9 cellular contexts compared by ENCODE assay signal in genomic region chr18:31810336-31811130, GRCh38. TPM values are rescaled to one million over a fixed set of nuclear protein-coding genes. Genes with fewer than 3 reads are reported as not detected.
DNase-seq lines count a peak whose midpoint lies in the region; FAIRE-seq and TF ChIP-seq lines count a peak whose summit lies in the region.
"Not testable (repeated sequence)": the region's sequence is repeated elsewhere in the genome, so short reads cannot be mapped to it uniquely, and the experiment has no call there.
"Had no signal": no experiment of that assay in that cellular context is flagged by ENCODE, and none has a peak within 500 bp of the region (broad histone marks: within the 10 kb centered on the region; RNA-seq: fewer than 3 reads in every experiment).

No MANE protein-coding gene starts in this region.

- H3K4me3 Mint-ChIP-seq in progenitor cell of endocrine pancreas (ENCODE audit: low read depth), result not testable (repeated sequence)

- not testable (repeated sequence) for TF ChIP-seq CTCF in 22Rv1 (IDR thresholded peaks at IDR 0.05); H1 (IDR thresholded peaks at IDR 0.05; ENCODE audit: control extremely low read depth in 1 of 3, insufficient read depth in 1 of 3, low read depth in 1 of 3, low read length in 3 of 3); progenitor cell of endocrine pancreas (IDR thresholded peaks at IDR 0.05; ENCODE audit: unreplicated experiment)

- CTCF ChIA-PET in H1 (lab: Charles Lee; ENCODE audit: partially characterized antibody), result not testable (repeated sequence)

- not testable (repeated sequence) for H3K23me2 ChIP-seq in H1 (ENCODE audit: low read depth, low read length)

- not testable (repeated sequence) for H3K9me3 Mint-ChIP-seq in progenitor cell of endocrine pancreas (ENCODE audit: low read depth)

- not testable (repeated sequence) for H3K79me1 ChIP-seq in H1 (ENCODE audit: low read depth, low read length)

- H2BK20ac ChIP-seq in H1 (ENCODE audit: low read length), result 0 out of 2 replicates have a peak overlapping the region, but pooled peaks have one; percentile 64

- POLR2A ChIA-PET in H1 (lab: Charles Lee; ENCODE audit: partially characterized antibody), result not testable (repeated sequence)

- H2AK5ac ChIP-seq in H1 (ENCODE audit: low read depth, low read length), result not testable (repeated sequence)

- not testable (repeated sequence) for H3K56ac ChIP-seq in H1 (replicated peaks; ENCODE audit: insufficient read length, low read depth, low read length)

- not testable (repeated sequence) for H3K4me3 ChIP-seq in HUES6 (ENCODE audit: low read depth, low read length); H1 (ENCODE audit: extremely low read depth in 1 of 4, insufficient read depth in 2 of 4, low read depth in 3 of 4, low read length in 4 of 4)

- not testable (repeated sequence) for H3K23ac ChIP-seq in H1 (ENCODE audit: insufficient read length)

- not testable (repeated sequence) for H3K9me3 ChIP-seq in ES-I3 (ENCODE audit: control insufficient read depth, insufficient read depth, low read length); HUES6 (ENCODE audit: control insufficient read depth, insufficient read depth, low read depth, low read length); H1 (ENCODE audit: insufficient read depth in 2 of 2, low read depth in 1 of 2, low read length in 1 of 2)

- TF ChIP-seq POLR2A in H1 (IDR thresholded peaks at IDR 0.05; ENCODE audit: control extremely low read depth in 1 of 2, low read depth in 2 of 2, low read length in 2 of 2), result not testable (repeated sequence)

- H2AFZ ChIP-seq in H1 (ENCODE audit: low read length), result not testable (repeated sequence)

- H3K27ac ChIP-seq in 22Rv1, result peak overlapping the region; percentile 71
- H3K27ac ChIP-seq in HUES6 (ENCODE audit: low read depth, low read length), result peak overlapping the region; percentile 91
- H3K27ac ChIP-seq in H1 (ENCODE audit: low read depth, low read length), result not testable (repeated sequence)

- H2BK15ac ChIP-seq in H1 (ENCODE audit: low read length), result not testable (repeated sequence)

- not testable (repeated sequence) for H3K79me2 ChIP-seq in H1 (ENCODE audit: control insufficient read depth in 1 of 2, insufficient read depth in 2 of 2, low read length in 2 of 2)

- peak overlapping the region; percentile 62; the same call in 1 of the 2 replicates for H3K18ac ChIP-seq in H1 (ENCODE audit: extremely low read depth, low read length)

- H3K9ac ChIP-seq in ES-I3 (ENCODE audit: low read depth, low read length), result peak overlapping the region; percentile 41
- peak overlapping the region; percentile 89 for H3K9ac ChIP-seq in HUES6 (ENCODE audit: low read length)
- H3K9ac ChIP-seq in H1 (replicated peaks in 1 of 4; ENCODE audit: extremely low read depth in 1 of 4, low read depth in 3 of 4, low read length in 3 of 4), result not testable (repeated sequence)

- not testable (repeated sequence) for TF ChIP-seq RAD21 in H1 (IDR thresholded peaks at IDR 0.05 in 1 of 2, conservative IDR thresholded peaks at IDR 0.05 in 1 of 2; ENCODE audit: low read depth in 2 of 2, low read length in 2 of 2)

- not testable (repeated sequence) for H4K8ac ChIP-seq in H1 (ENCODE audit: extremely low read depth, insufficient read depth, low read length)

- not testable (repeated sequence) for H3K36me3 Mint-ChIP-seq in progenitor cell of endocrine pancreas (ENCODE audit: insufficient read depth)

- H2BK5ac ChIP-seq in H1 (ENCODE audit: low read depth, low read length), result peak overlapping the region; percentile 89; the same call in 1 of the 2 replicates

- not testable (repeated sequence) for FAIRE-seq in H1 (lab: Jason Lieb, UNC)

- H3K27me3 ChIP-seq in HUES6 (ENCODE audit: control insufficient read depth, insufficient read depth, low read length); H1 (replicated peaks in 1 of 4; ENCODE audit: control insufficient read depth in 3 of 4, extremely low read depth in 1 of 4, insufficient read depth in 3 of 4, low read length in 3 of 4): not testable (repeated sequence)

- not testable (repeated sequence) for H3K27me3 Mint-ChIP-seq in progenitor cell of endocrine pancreas

- not testable (repeated sequence) for H4K5ac ChIP-seq in H1 (ENCODE audit: insufficient read length, low read depth, low read length)

- not testable (repeated sequence) for H3K4ac ChIP-seq in H1 (replicated peaks; ENCODE audit: insufficient read length, low read depth, low read length)

- H2BK12ac ChIP-seq in H1 (ENCODE audit: low read depth, low read length), result not testable (repeated sequence)

- H3K14ac ChIP-seq in H1 (ENCODE audit: insufficient read length), result not testable (repeated sequence)

- not testable (repeated sequence) for TF ChIP-seq EP300 in H1 (IDR thresholded peaks at IDR 0.05; ENCODE audit: borderline replicate concordance in 1 of 2, low read depth in 2 of 2, low read length in 2 of 2)

- 62% methylated on average over 7 of the region's 7 CpGs; no CpG with 5 or more reads in 1 of the 2 experiments for WGBS in H1 (ENCODE audit: extremely low coverage in 1 of 2, insufficient coverage in 1 of 2, insufficient read length in 1 of 2, insufficient replicate concordance in 2 of 2, low coverage in 1 of 2, low lambda C conversion rate in 2 of 2, missing lambda C conversion rate in 1 of 2), 2 experiments

- DNase-seq in NCI-H82 (lab: John Stamatoyannopoulos, UW) (peak; percentile 61), H1 (ENCODE audit: low read depth in 1 of 2, low spot score in 2 of 2) (peak in 1 of 2 experiments; percentile 50), islet precursor cell (peak; percentile 72)
- not testable (repeated sequence) for DNase-seq in progenitor cell of endocrine pancreas (ENCODE audit: low spot score, unreplicated experiment)

- H3K4me1 ChIP-seq in ES-I3 (ENCODE audit: insufficient read depth, low read length) (peaks cover 27% of the 10 kb centered on the region), HUES6 (ENCODE audit: control insufficient read depth, insufficient read depth, low read length) (peaks cover 21% of the 10 kb centered on the region), H1 (replicated peaks in 1 of 4; ENCODE audit: control insufficient read depth in 3 of 4, insufficient read depth in 4 of 4, low read length in 3 of 4) (peaks cover 3 to 12% (median 5%) of the 10 kb centered on the region in 4 experiments; a peak in 5 of 7 replicates)

- not testable (repeated sequence) for H2BK120ac ChIP-seq in H1 (replicated peaks; ENCODE audit: low read depth, low read length)

- not testable (repeated sequence) for H4K91ac ChIP-seq in H1 (replicated peaks; ENCODE audit: insufficient read length, low read length)

- peak overlapping the region; percentile 84 for H3K27ac Mint-ChIP-seq in progenitor cell of endocrine pancreas

- not testable (repeated sequence) for H4K20me1 ChIP-seq in H1 (replicated peaks in 1 of 2; ENCODE audit: control insufficient read depth in 1 of 2, insufficient read depth in 2 of 2, low read length in 2 of 2)

- H3K4me1 Mint-ChIP-seq in progenitor cell of endocrine pancreas (ENCODE audit: low read depth), result not testable (repeated sequence)

- not testable (repeated sequence) for H3K36me3 ChIP-seq in ES-I3 (ENCODE audit: insufficient read depth, low read length); HUES6 (ENCODE audit: control insufficient read depth, insufficient read depth, low read length); H1 (ENCODE audit: control insufficient read depth in 2 of 4, insufficient read depth in 4 of 4, low read length in 3 of 4)

- H3K4me2 ChIP-seq in H1 (ENCODE audit: insufficient read depth in 1 of 2, low read depth in 2 of 2, low read length in 2 of 2), result not testable (repeated sequence)

TF ChIP-seq in H1, 55 proteins besides CTCF, POLR2A, EP300 and RAD21:
- 0 out of 2 replicates have a peak, but pooled peaks have one; percentile 7 for TF ChIP-seq SP1 (IDR thresholded peaks at IDR 0.05; ENCODE audit: low read depth, low read length)
- TF ChIP-seq MAX (IDR thresholded peaks at IDR 0.05), result 0 out of 2 replicates have a peak, but pooled peaks have one; percentile 18

RNA-seq across cellular contexts. Expression of gene SLC25A52, which starts 49.9 kb away (rescaled TPM):
- total RNA-seq in H1 (2021; fragmentation: NEBNext Ultra II Directional; extraction: Animal tissue kit (Norgen Biotek cat#: 25700)), result not detected in 2 replicates
- polyA plus RNA-seq in H1 (2011; rRNA removed), result not detected in 2 replicates
- polyA plus RNA-seq in H1 (2011; cell fraction: cytosol; rRNA removed), result not detected
- polyA plus RNA-seq in H1 (2011; cell fraction: nucleus; rRNA removed), result not detected
- polyA plus RNA-seq in H1 (2012, experiment 1 of 2), result not detected in 4 replicates
- not detected for polyA plus RNA-seq in H1 (2012, experiment 2 of 2)
- polyA plus RNA-seq in H1 (2013, experiment 1 of 2), result 0.06 TPM
- 0.04 TPM for polyA plus RNA-seq in H1 (2013, experiment 2 of 2)
- 0.12 TPM in 1 of 2 replicates, not detected in the other for polyA minus RNA-seq in H1 (2011; rRNA and poly(A)+ RNA removed)
- not detected for polyA minus RNA-seq in H1 (2011; cell fraction: cytosol; rRNA and poly(A)+ RNA removed)
- not detected for polyA minus RNA-seq in H1 (2011; cell fraction: nucleus; rRNA and poly(A)+ RNA removed)
- total RNA-seq in progenitor cell of endocrine pancreas, result not detected in 2 replicates
- total RNA-seq: IMR-90 had no signal
- polyA plus RNA-seq: CD8-positive, alpha-beta memory T cell; IMR-90 had no signal
